1 cellular context compared by ENCODE assay signal in the genomic region with DNA sequence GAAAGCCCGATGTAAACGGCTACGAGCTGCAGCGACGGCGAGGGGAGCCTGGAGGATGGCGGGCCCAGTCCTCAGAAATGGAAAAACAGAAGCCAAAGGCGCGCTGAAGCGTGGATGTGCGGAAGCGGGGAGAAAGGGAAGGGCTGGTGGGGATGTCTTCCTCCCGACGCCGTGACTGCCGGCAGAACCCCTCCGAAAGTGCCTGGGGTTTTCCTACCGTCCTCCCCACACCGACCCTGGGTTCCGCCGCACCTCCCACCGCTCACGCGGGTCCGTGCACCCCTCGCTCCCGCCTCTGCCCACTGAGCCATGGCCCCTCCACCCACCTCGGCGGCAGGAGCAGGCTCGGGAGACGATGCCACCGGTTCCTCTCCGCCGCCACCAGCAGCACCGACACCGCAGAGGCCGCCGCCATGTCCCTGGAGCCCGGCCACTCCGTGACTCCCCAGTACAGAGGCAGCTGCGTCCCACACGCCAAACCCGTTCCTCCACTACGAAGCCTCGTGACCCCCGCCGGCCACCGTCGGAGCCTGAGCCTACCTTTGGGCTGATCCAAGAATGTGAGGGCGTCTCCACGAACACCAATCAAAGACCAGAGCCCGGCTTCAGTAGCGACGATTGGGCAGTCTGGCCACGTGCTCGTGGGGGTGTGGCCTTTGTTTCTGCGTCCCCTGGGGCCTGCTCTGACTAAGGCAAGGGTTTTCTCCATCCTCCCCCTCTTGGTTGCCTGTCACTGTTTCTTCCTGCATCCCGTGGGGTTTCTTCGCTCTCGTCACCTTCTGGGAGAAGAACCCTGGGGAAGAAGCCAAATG.
TF ChIP-seq lines count a peak whose summit lies in the region.

A gene (minus strand): TSS at position 471 of the 812 bp plus-strand sequence. CDS start 56 bp downstream, at position 415.

TF ChIP-seq in HepG2, 621 proteins besides CTCF, POLR2A, EP300 and RAD21 (continued from another document and continues in another):
- TF ChIP-seq, protein P1, sequence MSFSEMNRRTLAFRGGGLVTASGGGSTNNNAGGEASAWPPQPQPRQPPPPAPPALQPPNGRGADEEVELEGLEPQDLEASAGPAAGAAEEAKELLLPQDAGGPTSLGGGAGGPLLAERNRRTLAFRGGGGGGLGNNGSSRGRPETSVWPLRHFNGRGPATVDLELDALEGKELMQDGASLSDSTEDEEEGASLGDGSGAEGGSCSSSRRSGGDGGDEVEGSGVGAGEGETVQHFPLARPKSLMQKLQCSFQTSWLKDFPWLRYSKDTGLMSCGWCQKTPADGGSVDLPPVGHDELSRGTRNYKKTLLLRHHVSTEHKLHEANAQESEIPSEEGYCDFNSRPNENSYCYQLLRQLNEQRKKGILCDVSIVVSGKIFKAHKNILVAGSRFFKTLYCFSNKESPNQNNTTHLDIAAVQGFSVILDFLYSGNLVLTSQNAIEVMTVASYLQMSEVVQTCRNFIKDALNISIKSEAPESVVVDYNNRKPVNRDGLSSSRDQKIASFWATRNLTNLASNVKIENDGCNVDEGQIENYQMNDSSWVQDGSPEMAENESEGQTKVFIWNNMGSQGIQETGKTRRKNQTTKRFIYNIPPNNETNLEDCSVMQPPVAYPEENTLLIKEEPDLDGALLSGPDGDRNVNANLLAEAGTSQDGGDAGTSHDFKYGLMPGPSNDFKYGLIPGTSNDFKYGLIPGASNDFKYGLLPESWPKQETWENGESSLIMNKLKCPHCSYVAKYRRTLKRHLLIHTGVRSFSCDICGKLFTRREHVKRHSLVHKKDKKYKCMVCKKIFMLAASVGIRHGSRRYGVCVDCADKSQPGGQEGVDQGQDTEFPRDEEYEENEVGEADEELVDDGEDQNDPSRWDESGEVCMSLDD (CRISPR knock-in tag; IDR thresholded peaks at IDR 0.05; ENCODE audit: borderline replicate concordance) = 0 out of 2 replicates have a peak, but pooled peaks have one; percentile 19
- 0 out of 2 replicates have a peak, but pooled peaks have one; percentile 38 for TF ChIP-seq ERF (CRISPR knock-in tag; IDR thresholded peaks at IDR 0.05)
- TF ChIP-seq FOXM1 (CRISPR knock-in tag; IDR thresholded peaks at IDR 0.05) = no peak
- peak; percentile 80 for TF ChIP-seq HOXA3 (CRISPR knock-in tag; IDR thresholded peaks at IDR 0.05)
- no peak for TF ChIP-seq HHEX (CRISPR knock-in tag; IDR thresholded peaks at IDR 0.05)
- no peak for TF ChIP-seq MBNL3 (CRISPR knock-in tag; conservative IDR thresholded peaks at IDR 0.05)
- no peak for TF ChIP-seq CCAR2 (optimal IDR thresholded peaks at IDR 0.05; ENCODE audit: low read depth, low read length)
- TF ChIP-seq, protein P2, sequence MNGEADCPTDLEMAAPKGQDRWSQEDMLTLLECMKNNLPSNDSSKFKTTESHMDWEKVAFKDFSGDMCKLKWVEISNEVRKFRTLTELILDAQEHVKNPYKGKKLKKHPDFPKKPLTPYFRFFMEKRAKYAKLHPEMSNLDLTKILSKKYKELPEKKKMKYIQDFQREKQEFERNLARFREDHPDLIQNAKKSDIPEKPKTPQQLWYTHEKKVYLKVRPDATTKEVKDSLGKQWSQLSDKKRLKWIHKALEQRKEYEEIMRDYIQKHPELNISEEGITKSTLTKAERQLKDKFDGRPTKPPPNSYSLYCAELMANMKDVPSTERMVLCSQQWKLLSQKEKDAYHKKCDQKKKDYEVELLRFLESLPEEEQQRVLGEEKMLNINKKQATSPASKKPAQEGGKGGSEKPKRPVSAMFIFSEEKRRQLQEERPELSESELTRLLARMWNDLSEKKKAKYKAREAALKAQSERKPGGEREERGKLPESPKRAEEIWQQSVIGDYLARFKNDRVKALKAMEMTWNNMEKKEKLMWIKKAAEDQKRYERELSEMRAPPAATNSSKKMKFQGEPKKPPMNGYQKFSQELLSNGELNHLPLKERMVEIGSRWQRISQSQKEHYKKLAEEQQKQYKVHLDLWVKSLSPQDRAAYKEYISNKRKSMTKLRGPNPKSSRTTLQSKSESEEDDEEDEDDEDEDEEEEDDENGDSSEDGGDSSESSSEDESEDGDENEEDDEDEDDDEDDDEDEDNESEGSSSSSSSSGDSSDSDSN (CRISPR knock-in tag; IDR thresholded peaks at IDR 0.05) = peak; percentile 91
- TF ChIP-seq ZNF335 (CRISPR knock-in tag; IDR thresholded peaks at IDR 0.05) = no peak
- peak; percentile 99 for TF ChIP-seq POGZ (CRISPR knock-in tag; IDR thresholded peaks at IDR 0.05)
- TF ChIP-seq, protein P3, sequence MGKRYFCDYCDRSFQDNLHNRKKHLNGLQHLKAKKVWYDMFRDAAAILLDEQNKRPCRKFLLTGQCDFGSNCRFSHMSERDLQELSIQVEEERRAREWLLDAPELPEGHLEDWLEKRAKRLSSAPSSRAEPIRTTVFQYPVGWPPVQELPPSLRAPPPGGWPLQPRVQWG (CRISPR knock-in tag; IDR thresholded peaks at IDR 0.05; ENCODE audit: borderline replicate concordance, low read depth) = no peak
- no peak for TF ChIP-seq SNAI1 (CRISPR knock-in tag; IDR thresholded peaks at IDR 0.05; ENCODE audit: borderline replicate concordance)
- TF ChIP-seq SRSF1 (optimal IDR thresholded peaks at IDR 0.05; ENCODE audit: low read depth, low read length) = peak; percentile 32
- 0 out of 2 replicates have a peak, but pooled peaks have one; percentile 68 for TF ChIP-seq AHR (CRISPR knock-in tag; IDR thresholded peaks at IDR 0.05)
- TF ChIP-seq RORA (CRISPR knock-in tag; IDR thresholded peaks at IDR 0.05) = no peak
- peak; percentile 77 for TF ChIP-seq ZNF446 (CRISPR knock-in tag; IDR thresholded peaks at IDR 0.05)
- peak; percentile 52; the same call in 1 of the 2 replicates for TF ChIP-seq ZNF747 (CRISPR knock-in tag; IDR thresholded peaks at IDR 0.05; ENCODE audit: borderline replicate concordance)
- peak; percentile 89 for TF ChIP-seq SALL1 (CRISPR knock-in tag; IDR thresholded peaks at IDR 0.05)
- TF ChIP-seq IKZF1 (IDR thresholded peaks at IDR 0.05) = no peak
- TF ChIP-seq ZSCAN31 (CRISPR knock-in tag; IDR thresholded peaks at IDR 0.05; ENCODE audit: low read depth) = peak; percentile 81
- TF ChIP-seq ZNF674 (CRISPR knock-in tag; IDR thresholded peaks at IDR 0.05; ENCODE audit: low read depth) = 0 out of 2 replicates have a peak, but pooled peaks have one; percentile 64
- peak; percentile 94 for TF ChIP-seq KMT2A (CRISPR knock-in tag; IDR thresholded peaks at IDR 0.05)
- TF ChIP-seq, protein P4, sequence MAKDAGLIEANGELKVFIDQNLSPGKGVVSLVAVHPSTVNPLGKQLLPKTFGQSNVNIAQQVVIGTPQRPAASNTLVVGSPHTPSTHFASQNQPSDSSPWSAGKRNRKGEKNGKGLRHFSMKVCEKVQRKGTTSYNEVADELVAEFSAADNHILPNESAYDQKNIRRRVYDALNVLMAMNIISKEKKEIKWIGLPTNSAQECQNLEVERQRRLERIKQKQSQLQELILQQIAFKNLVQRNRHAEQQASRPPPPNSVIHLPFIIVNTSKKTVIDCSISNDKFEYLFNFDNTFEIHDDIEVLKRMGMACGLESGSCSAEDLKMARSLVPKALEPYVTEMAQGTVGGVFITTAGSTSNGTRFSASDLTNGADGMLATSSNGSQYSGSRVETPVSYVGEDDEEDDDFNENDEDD (CRISPR knock-in tag; IDR thresholded peaks at IDR 0.05; ENCODE audit: borderline replicate concordance) = 0 out of 2 replicates have a peak, but pooled peaks have one; percentile 56
- TF ChIP-seq ZFP36 (IDR thresholded peaks at IDR 0.05; ENCODE audit: borderline replicate concordance, low read depth, low read length, partially characterized antibody) = no peak
- TF ChIP-seq HNF4G (IDR thresholded peaks at IDR 0.05; ENCODE audit: borderline replicate concordance, low read depth, low read length) = no peak
- no peak for TF ChIP-seq HNF4G (CRISPR knock-in tag; IDR thresholded peaks at IDR 0.05; ENCODE audit: borderline replicate concordance, low read depth)
- TF ChIP-seq, protein P5, sequence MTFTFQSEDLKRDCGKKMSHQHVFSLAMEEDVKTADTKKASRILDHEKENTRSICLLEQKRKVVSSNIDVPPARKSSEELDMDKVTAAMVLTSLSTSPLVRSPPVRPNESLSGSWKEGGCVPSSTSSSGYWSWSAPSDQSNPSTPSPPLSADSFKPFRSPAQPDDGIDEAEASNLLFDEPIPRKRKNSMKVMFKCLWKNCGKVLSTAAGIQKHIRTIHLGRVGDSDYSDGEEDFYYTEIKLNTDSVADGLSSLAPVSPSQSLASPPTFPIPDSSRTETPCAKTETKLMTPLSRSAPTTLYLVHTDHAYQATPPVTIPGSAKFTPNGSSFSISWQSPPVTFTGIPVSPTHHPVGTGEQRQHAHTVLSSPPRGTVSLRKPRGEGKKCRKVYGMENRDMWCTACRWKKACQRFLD (CRISPR knock-in tag; IDR thresholded peaks at IDR 0.05; ENCODE audit: borderline replicate concordance) = peak; percentile 59; the same call in 1 of the 2 replicates
- TF ChIP-seq SP140L (CRISPR knock-in tag; IDR thresholded peaks at IDR 0.05; ENCODE audit: borderline replicate concordance) = no peak
- peak; percentile 62; the same call in 1 of the 2 replicates for TF ChIP-seq JUNB (CRISPR knock-in tag; IDR thresholded peaks at IDR 0.05; ENCODE audit: borderline replicate concordance)
- TF ChIP-seq PHF8 (CRISPR knock-in tag; IDR thresholded peaks at IDR 0.05) = peak; percentile 91
- TF ChIP-seq, protein P6, sequence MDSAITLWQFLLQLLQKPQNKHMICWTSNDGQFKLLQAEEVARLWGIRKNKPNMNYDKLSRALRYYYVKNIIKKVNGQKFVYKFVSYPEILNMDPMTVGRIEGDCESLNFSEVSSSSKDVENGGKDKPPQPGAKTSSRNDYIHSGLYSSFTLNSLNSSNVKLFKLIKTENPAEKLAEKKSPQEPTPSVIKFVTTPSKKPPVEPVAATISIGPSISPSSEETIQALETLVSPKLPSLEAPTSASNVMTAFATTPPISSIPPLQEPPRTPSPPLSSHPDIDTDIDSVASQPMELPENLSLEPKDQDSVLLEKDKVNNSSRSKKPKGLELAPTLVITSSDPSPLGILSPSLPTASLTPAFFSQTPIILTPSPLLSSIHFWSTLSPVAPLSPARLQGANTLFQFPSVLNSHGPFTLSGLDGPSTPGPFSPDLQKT (CRISPR knock-in tag; IDR thresholded peaks at IDR 0.05; ENCODE audit: borderline replicate concordance) = no peak
- TF ChIP-seq, protein P7, sequence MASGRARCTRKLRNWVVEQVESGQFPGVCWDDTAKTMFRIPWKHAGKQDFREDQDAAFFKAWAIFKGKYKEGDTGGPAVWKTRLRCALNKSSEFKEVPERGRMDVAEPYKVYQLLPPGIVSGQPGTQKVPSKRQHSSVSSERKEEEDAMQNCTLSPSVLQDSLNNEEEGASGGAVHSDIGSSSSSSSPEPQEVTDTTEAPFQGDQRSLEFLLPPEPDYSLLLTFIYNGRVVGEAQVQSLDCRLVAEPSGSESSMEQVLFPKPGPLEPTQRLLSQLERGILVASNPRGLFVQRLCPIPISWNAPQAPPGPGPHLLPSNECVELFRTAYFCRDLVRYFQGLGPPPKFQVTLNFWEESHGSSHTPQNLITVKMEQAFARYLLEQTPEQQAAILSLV (CRISPR knock-in tag; IDR thresholded peaks at IDR 0.05; ENCODE audit: borderline replicate concordance) = peak; percentile 33; the same call in 1 of the 2 replicates
- TF ChIP-seq THAP11 (CRISPR knock-in tag; IDR thresholded peaks at IDR 0.05) = peak; percentile 91
- no peak for TF ChIP-seq NCOA2 (CRISPR knock-in tag; IDR thresholded peaks at IDR 0.05)
- TF ChIP-seq ZNF558 (CRISPR knock-in tag; IDR thresholded peaks at IDR 0.05; ENCODE audit: borderline replicate concordance) = no peak
- no peak for TF ChIP-seq KAT2B (IDR thresholded peaks at IDR 0.05; ENCODE audit: borderline replicate concordance, low read depth, low read length)
- no peak for TF ChIP-seq CC2D1A (CRISPR knock-in tag; IDR thresholded peaks at IDR 0.05)
- peak; percentile 100 for TF ChIP-seq KLF15 (CRISPR knock-in tag; IDR thresholded peaks at IDR 0.05; ENCODE audit: borderline replicate concordance)
- TF ChIP-seq, protein P8, sequence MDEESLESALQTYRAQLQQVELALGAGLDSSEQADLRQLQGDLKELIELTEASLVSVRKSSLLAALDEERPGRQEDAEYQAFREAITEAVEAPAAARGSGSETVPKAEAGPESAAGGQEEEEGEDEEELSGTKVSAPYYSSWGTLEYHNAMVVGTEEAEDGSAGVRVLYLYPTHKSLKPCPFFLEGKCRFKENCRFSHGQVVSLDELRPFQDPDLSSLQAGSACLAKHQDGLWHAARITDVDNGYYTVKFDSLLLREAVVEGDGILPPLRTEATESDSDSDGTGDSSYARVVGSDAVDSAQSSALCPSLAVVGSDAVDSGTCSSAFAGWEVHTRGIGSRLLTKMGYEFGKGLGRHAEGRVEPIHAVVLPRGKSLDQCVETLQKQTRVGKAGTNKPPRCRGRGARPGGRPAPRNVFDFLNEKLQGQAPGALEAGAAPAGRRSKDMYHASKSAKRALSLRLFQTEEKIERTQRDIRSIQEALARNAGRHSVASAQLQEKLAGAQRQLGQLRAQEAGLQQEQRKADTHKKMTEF (CRISPR knock-in tag; IDR thresholded peaks at IDR 0.05) = peak; percentile 94
- no peak for TF ChIP-seq NFE2L1 (CRISPR knock-in tag; IDR thresholded peaks at IDR 0.05; ENCODE audit: borderline replicate concordance)
- no peak for TF ChIP-seq ZNF737 (CRISPR knock-in tag; IDR thresholded peaks at IDR 0.05; ENCODE audit: borderline replicate concordance)
- TF ChIP-seq, protein P9, sequence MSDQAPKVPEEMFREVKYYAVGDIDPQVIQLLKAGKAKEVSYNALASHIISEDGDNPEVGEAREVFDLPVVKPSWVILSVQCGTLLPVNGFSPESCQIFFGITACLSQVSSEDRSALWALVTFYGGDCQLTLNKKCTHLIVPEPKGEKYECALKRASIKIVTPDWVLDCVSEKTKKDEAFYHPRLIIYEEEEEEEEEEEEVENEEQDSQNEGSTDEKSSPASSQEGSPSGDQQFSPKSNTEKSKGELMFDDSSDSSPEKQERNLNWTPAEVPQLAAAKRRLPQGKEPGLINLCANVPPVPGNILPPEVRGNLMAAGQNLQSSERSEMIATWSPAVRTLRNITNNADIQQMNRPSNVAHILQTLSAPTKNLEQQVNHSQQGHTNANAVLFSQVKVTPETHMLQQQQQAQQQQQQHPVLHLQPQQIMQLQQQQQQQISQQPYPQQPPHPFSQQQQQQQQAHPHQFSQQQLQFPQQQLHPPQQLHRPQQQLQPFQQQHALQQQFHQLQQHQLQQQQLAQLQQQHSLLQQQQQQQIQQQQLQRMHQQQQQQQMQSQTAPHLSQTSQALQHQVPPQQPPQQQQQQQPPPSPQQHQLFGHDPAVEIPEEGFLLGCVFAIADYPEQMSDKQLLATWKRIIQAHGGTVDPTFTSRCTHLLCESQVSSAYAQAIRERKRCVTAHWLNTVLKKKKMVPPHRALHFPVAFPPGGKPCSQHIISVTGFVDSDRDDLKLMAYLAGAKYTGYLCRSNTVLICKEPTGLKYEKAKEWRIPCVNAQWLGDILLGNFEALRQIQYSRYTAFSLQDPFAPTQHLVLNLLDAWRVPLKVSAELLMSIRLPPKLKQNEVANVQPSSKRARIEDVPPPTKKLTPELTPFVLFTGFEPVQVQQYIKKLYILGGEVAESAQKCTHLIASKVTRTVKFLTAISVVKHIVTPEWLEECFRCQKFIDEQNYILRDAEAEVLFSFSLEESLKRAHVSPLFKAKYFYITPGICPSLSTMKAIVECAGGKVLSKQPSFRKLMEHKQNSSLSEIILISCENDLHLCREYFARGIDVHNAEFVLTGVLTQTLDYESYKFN (CRISPR knock-in tag; conservative IDR thresholded peaks at IDR 0.05) = peak; percentile 55
- TF ChIP-seq ZFP62 (CRISPR knock-in tag; IDR thresholded peaks at IDR 0.05) = no peak
- TF ChIP-seq SOX6 (IDR thresholded peaks at IDR 0.05) = no peak
- peak; percentile 82 for TF ChIP-seq SOX6 (CRISPR knock-in tag; IDR thresholded peaks at IDR 0.05)
- no peak for TF ChIP-seq U2AF2 (IDR thresholded peaks at IDR 0.05; ENCODE audit: low read depth, low read length)
- TF ChIP-seq, protein P10, sequence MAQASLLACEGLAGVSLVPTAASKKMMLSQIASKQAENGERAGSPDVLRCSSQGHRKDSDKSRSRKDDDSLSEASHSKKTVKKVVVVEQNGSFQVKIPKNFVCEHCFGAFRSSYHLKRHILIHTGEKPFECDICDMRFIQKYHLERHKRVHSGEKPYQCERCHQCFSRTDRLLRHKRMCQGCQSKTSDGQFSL (CRISPR knock-in tag; IDR thresholded peaks at IDR 0.05) = no peak
- peak; percentile 50; the same call in 1 of the 2 replicates for TF ChIP-seq ZNF598 (CRISPR knock-in tag; IDR thresholded peaks at IDR 0.05; ENCODE audit: borderline replicate concordance)
